ENCODE assay signal across 15 cellular contexts in the genomic region with DNA sequence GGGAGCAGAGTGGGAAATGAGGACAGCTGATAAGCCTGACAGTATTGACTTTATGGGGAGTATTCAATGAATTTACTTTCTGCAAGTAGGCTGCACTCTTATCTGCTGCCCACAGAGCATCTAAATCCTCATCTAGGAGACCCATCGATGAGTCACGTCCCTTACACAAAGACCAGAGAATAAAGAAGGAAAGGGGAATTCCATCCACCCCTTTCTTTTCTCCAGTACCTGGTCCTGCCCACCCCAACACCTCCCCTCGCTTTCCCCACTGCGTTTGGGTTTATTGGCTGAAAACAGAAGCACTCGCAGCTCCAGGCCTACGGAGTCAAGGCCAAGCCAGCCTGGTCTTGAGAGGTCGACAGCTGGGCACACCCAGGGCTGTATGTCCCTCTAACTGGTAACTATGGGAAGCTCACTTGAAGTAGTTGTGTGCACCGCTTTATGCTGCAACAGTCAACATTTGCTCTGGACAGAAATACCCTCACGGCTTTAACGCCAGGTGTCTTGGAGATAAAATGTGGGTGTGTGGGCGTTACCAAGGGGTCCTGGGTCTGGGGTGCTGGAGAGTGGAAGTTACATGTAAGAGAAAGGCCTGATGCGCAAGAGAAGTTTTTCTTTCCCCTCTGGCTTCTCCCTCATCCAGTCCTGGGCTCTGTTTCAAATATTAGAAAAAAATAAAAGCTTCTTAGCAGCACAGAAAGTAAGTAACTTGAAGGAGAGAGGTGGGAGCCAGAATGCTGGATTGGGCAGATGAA. TPM values are rescaled to one million over a fixed set of nuclear protein-coding genes. Genes with fewer than 3 reads are reported as not detected.
A peak's percentile ranks its signal among the peaks of the same experiment; 100 is the strongest.
DNase-seq lines count a peak whose midpoint lies in the region; ATAC-seq and TF ChIP-seq lines count a peak whose summit lies in the region.
"Had no signal": no experiment of that assay in that cellular context is flagged by ENCODE, and none has a peak within 500 bp of the region (broad histone marks: within the 10 kb centered on the region; RNA-seq: fewer than 3 reads in every experiment).

No MANE protein-coding gene starts in this region.

- DNase-seq in DMS153 treated with DMSO at 0.1 percent for 48 hours (lab: John Stamatoyannopoulos, UW; ENCODE audit: unreplicated experiment) (peak; percentile 76), NCI-H1092 treated with DMSO at 0.1 percent for 48 hours (lab: John Stamatoyannopoulos, UW) (peak; percentile 87), amniotic epithelial cell (ENCODE audit: low read depth) (peak; percentile 52), iPS DF 19.7 (ENCODE audit: low read depth, low spot score) (peak; percentile 7), H4 (ENCODE audit: low spot score) (no peak), Calu3 (no peak), body of pancreas (no peak), left ventricle myocardium superior (no peak)
- DNase-seq: activated T-cell treated with anti-CD3 and anti-CD28 coated beads, Interleukin-2, amount 50 U/mL, for 1 hour; hypothalamus; natural killer cell; NCI-H446 treated with DMSO at 0.1 percent for 48 hours; T-cell; tibial artery had no signal

- no peak for ATAC-seq in body of pancreas
- no peak for ATAC-seq in left ventricle myocardium superior
- ATAC-seq: natural killer cell, T-cell had no signal

- no peak overlapping the region for H3K4me3 ChIP-seq in body of pancreas
- H3K4me3 ChIP-seq: tibial artery had no signal

- intact Hi-C loops in Calu3 (cut with micrococcal nuclease; ENCODE audit: unreplicated experiment) = no loop called here
- intact Hi-C loops in body of pancreas (cut with DNase I) = no loop called here
- intact Hi-C loops in left ventricle myocardium superior (cut with micrococcal nuclease) = no loop called here

- no peaks in the 10 kb centered on the region for H3K4me1 ChIP-seq in body of pancreas
- H3K4me1 ChIP-seq: tibial artery had no signal

- no peak overlapping the region for H3K27ac ChIP-seq in body of pancreas
- H3K27ac ChIP-seq: tibial artery had no signal

- no peaks in the 10 kb centered on the region for H3K9me3 Mint-ChIP-seq in Calu3 (ENCODE audit: low read depth, unreplicated experiment)
- H3K9me3 Mint-ChIP-seq: natural killer cell, T-cell had no signal

- no peaks in the 10 kb centered on the region for H3K9me3 ChIP-seq in body of pancreas
- H3K9me3 ChIP-seq: tibial artery had no signal

- H3K27me3 ChIP-seq in body of pancreas = no peaks in the 10 kb centered on the region
- H3K27me3 ChIP-seq: tibial artery had no signal

- no peak for TF ChIP-seq POLR2A in body of pancreas (IDR thresholded peaks at IDR 0.05)

- no peaks in the 10 kb centered on the region for H3K4me1 Mint-ChIP-seq in Calu3 (ENCODE audit: low read depth, unreplicated experiment)
- H3K4me1 Mint-ChIP-seq: natural killer cell, T-cell had no signal

- H3K36me3 ChIP-seq in body of pancreas (replicated peaks in 1 of 2; ENCODE audit: insufficient read depth in 1 of 2, low read depth in 2 of 2) = no peaks in the 10 kb centered on the region
- H3K36me3 ChIP-seq: tibial artery had no signal

- H3K27ac Mint-ChIP-seq in Calu3 (ENCODE audit: unreplicated experiment) = no peak overlapping the region
- H3K27ac Mint-ChIP-seq: natural killer cell, T-cell had no signal

- WGBS in body of pancreas, 2 donors = 61 to 65% methylated on average over 12 of the region's 12 CpGs

- no TSS peak for BruUV-seq in Calu3 (replicated peaks; lab: Mats Ljungman, UMichigan)

- H3K36me3 Mint-ChIP-seq in Calu3 (ENCODE audit: insufficient read depth, unreplicated experiment) = no peaks in the 10 kb centered on the region
- H3K36me3 Mint-ChIP-seq: natural killer cell had no signal

- TF ChIP-seq CTCF in Calu3 (IDR thresholded peaks at IDR 0.05; ENCODE audit: unreplicated experiment) (no peak), body of pancreas (IDR thresholded peaks at IDR 0.05) (no peak)

- H3K27me3 Mint-ChIP-seq in Calu3 (ENCODE audit: unreplicated experiment) = no peaks in the 10 kb centered on the region
- H3K27me3 Mint-ChIP-seq: T-cell had no signal

- CTCF ChIA-PET in Calu3 (lab: Charles Lee) = no interaction called here

- no peak overlapping the region for H3K4me3 Mint-ChIP-seq in Calu3 (ENCODE audit: low read depth, unreplicated experiment)
- H3K4me3 Mint-ChIP-seq: natural killer cell, T-cell had no signal

RNA-seq across cellular contexts. Expression of gene TAL2, which starts 14.5 kb away (rescaled TPM):
- 0.15 TPM in 1 of 2 replicates, not detected in the other for total RNA-seq in H4 (2014; rRNA removed; shearing (Covaris generic))
- total RNA-seq in Calu3 (2022) = not detected in 2 replicates
- total RNA-seq in body of pancreas = not detected
- total RNA-seq in left ventricle myocardium superior = not detected
- total RNA-seq: lower leg skin, natural killer cell, T-cell had no signal

RNA-seq across cellular contexts. Expression of gene TMEM38B, which starts 46.6 kb away (rescaled TPM):
- total RNA-seq in H4 (2014; rRNA removed; shearing (Covaris generic)) = 33.1 and 34.0 TPM in 2 replicates
- 14.5 and 15.4 TPM in 2 replicates for total RNA-seq in Calu3 (2022)
- 10 to 100 TPM in 1 of 2 donors, under 1 TPM in 1; 0.66 to 21.3 TPM for total RNA-seq in body of pancreas
- total RNA-seq in left ventricle myocardium superior = 62.9 TPM

Comparison
In these comparisons a context has a peak if more than half of its experiments do, and no peak if none do; other contexts are left out.
1. DNase-seq: peak in DMS153 treated with DMSO at 0.1 percent for 48 hours (single experiment), NCI-H1092 treated with DMSO at 0.1 percent for 48 hours (single experiment), amniotic epithelial cell (single experiment) and iPS DF 19.7 (single experiment); none in H4 (single experiment), Calu3 (single experiment), body of pancreas (0 of 4) and left ventricle myocardium superior (single experiment).